ENCODE assay signal across 16 cellular contexts in genomic region chr7:53237344-53237913, GRCh38.
"Had no signal": no experiment of that assay in that cellular context is flagged by ENCODE, and none has a peak within 500 bp of the region (broad histone marks: within the 10 kb centered on the region; RNA-seq: fewer than 3 reads in every experiment).

No MANE protein-coding gene starts in this region.

- H3K36me3 Mint-ChIP-seq: T-cell had no signal

- DNase-seq: activated CD4-positive, alpha-beta T cell treated with anti-CD3 and anti-CD28 coated beads, Interleukin-2, amount 50 U/mL, for 1 hour; activated CD8-positive, alpha-beta memory T cell treated with anti-CD3 and anti-CD28 coated beads for 24 hours; activated naive CD4-positive, alpha-beta T cell; activated naive CD8-positive, alpha-beta T cell treated with anti-CD3 and anti-CD28 coated beads, Interleukin-2, amount 50 U/mL, for 24 hours; aorta; esophagus squamous epithelium; right lobe of liver; spleen; T-cell; T-helper 9 cell had no signal

- H3K4me3 Mint-ChIP-seq: activated naive CD8-positive, alpha-beta T cell treated with anti-CD3 and anti-CD28 coated beads, Interleukin-2, amount 50 U/mL, for 24 hours; nephron; stimulated activated naive CD8-positive, alpha-beta T cell treated with anti-CD3 and anti-CD28 coated beads, Interleukin-15, Interleukin-2, amounts not matched to agents 100 ng/mL and 50 ng/mL, for 24 hours; T-cell had no signal

- H3K27me3 ChIP-seq: esophagus squamous epithelium, right lobe of liver, spleen had no signal

- ATAC-seq: activated CD4-positive, CD25-positive, alpha-beta regulatory T cell treated with anti-CD3 and anti-CD28 coated beads, Interleukin-2, amount 50 U/mL, for 24 hours; activated naive CD8-positive, alpha-beta T cell treated with anti-CD3 and anti-CD28 coated beads, Interleukin-2, amount 50 U/mL, for 24 hours; left lobe of liver; right lobe of liver; T-cell had no signal

- H3K4me1 Mint-ChIP-seq: activated naive CD8-positive, alpha-beta T cell treated with anti-CD3 and anti-CD28 coated beads, Interleukin-2, amount 50 U/mL, for 24 hours; nephron; T-cell had no signal

- H3K4me1 ChIP-seq: esophagus squamous epithelium, prostate gland, right lobe of liver, spleen had no signal

- H3K27ac ChIP-seq: esophagus squamous epithelium, prostate gland, right lobe of liver, SK-N-MC, spleen had no signal

- H3K4me3 ChIP-seq: esophagus squamous epithelium, prostate gland, right lobe of liver, SK-N-MC, spleen had no signal

- H3K36me3 ChIP-seq: esophagus squamous epithelium, prostate gland, right lobe of liver, spleen had no signal

- H3K9me3 Mint-ChIP-seq: nephron had no signal

- H3K27me3 Mint-ChIP-seq: activated naive CD8-positive, alpha-beta T cell treated with anti-CD3 and anti-CD28 coated beads, Interleukin-2, amount 50 U/mL, for 24 hours; stimulated activated naive CD8-positive, alpha-beta T cell treated with anti-CD3 and anti-CD28 coated beads, Interleukin-15, Interleukin-2, amounts not matched to agents 100 ng/mL and 50 ng/mL, for 24 hours; T-cell had no signal

- H3K9me3 ChIP-seq: esophagus squamous epithelium, prostate gland, right lobe of liver had no signal

- H3K27ac Mint-ChIP-seq: activated naive CD8-positive, alpha-beta T cell treated with anti-CD3 and anti-CD28 coated beads, Interleukin-2, amount 50 U/mL, for 24 hours; nephron; stimulated activated naive CD8-positive, alpha-beta T cell treated with anti-CD3 and anti-CD28 coated beads, Interleukin-15, Interleukin-2, amounts not matched to agents 100 ng/mL and 50 ng/mL, for 24 hours; T-cell had no signal
